In genomic region chr4:122100508-122100907, GRCh38 we compare ENCODE assay signal across 28 cellular contexts. TPM values are rescaled to one million over a fixed set of nuclear protein-coding genes. Genes with fewer than 3 reads are reported as not detected.
DNase-seq lines count a peak whose midpoint lies in the region; ATAC-seq and TF ChIP-seq lines count a peak whose summit lies in the region.
"Had no signal": no experiment of that assay in that cellular context is flagged by ENCODE, and none has a peak within 500 bp of the region (broad histone marks: within the 10 kb centered on the region; RNA-seq: fewer than 3 reads in every experiment).

No MANE protein-coding gene starts in this region.

- 5% methylated on average over 2 of the region's 2 CpGs for WGBS in SK-N-SH (ENCODE audit: low lambda C conversion rate)

- DNase-seq in A673 (ENCODE audit: low spot score) (peak; percentile 90), astrocyte of the hippocampus (ENCODE audit: low read depth, low spot score) (peak; percentile 46), iPS-NIHi11 (ENCODE audit: low spot score) (peak; percentile 50), SK-N-SH (no peak), dermis blood vessel endothelial cell (no peak)
- DNase-seq in stimulated activated CD4-positive, alpha-beta T cell treated with anti-CD3 and anti-CD28 coated beads, Interleukin-4, amount 100 ng/mL, for 24 hours, result no peak
- DNase-seq: activated CD4-positive, alpha-beta memory T cell treated with anti-CD3 and anti-CD28 coated beads, Interleukin-2, amount 10 ng/mL, durations not matched to agents 7 days and 5 days; activated CD8-positive, alpha-beta memory T cell treated with anti-CD3 and anti-CD28 coated beads, Interleukin-2, amount 50 U/mL, for 4 hours; activated naive CD4-positive, alpha-beta T cell treated with Interleukin-2 at 50 U/mL for 16 hours; brain microvascular endothelial cell; Calu3; DMS79; gastrocnemius medialis; GF-D8; Karpas-422; left colon; NCI-H1417 treated with DMSO at 0.1 percent for 48 hours; NCI-H2081; OCI-M1; right lobe of liver; stimulated activated CD4-positive, alpha-beta T cell treated with anti-CD3 and anti-CD28 coated beads, Interleukin-12 subunit alpha, Interleukin-12 subunit beta, amount 100 ng/mL, for 4 hours; stimulated activated CD4-positive, alpha-beta T cell treated with anti-CD3 and anti-CD28 coated beads, Interleukin-4, amount 100 ng/mL, for 1 hour; tibial artery had no signal

- no peaks in the 10 kb centered on the region for H3K79me2 ChIP-seq in SK-N-SH (ENCODE audit: insufficient read depth)

- BruUV-seq in A673 (replicated peaks; lab: Mats Ljungman, UMichigan), result no TSS peak

- H3K9me2 ChIP-seq in SK-N-SH, result no peaks in the 10 kb centered on the region

- no peak overlapping the region for H3K4me3 ChIP-seq in A673 (ENCODE audit: low read depth, low read length, poor library complexity, severe bottlenecking)
- H3K4me3 ChIP-seq in HUES6 (ENCODE audit: low read depth, low read length), result 0 out of 2 replicates have a peak overlapping the region, but pooled peaks have one; percentile 0
- no peak overlapping the region for H3K4me3 ChIP-seq in SK-N-SH (ENCODE audit: low read depth in 2 of 2, low read length in 1 of 2)
- H3K4me3 ChIP-seq: gastrocnemius medialis, right lobe of liver, tibial artery, vagina had no signal

- ATAC-seq in GM18868 (IDR thresholded peaks at IDR 0.05; ENCODE audit: unreplicated experiment), result no peak
- ATAC-seq: gastrocnemius medialis, left colon, right lobe of liver had no signal

- H3K4me2 ChIP-seq in SK-N-SH, result no peak overlapping the region

- H3K36me3 ChIP-seq in A673 (ENCODE audit: insufficient read depth, low read length, poor library complexity, severe bottlenecking), result no peaks in the 10 kb centered on the region
- H3K36me3 ChIP-seq in HUES6 (ENCODE audit: control insufficient read depth, insufficient read depth, low read length), result no peaks in the 10 kb centered on the region
- H3K36me3 ChIP-seq in SK-N-SH (replicated peaks in 1 of 2; ENCODE audit: control insufficient read depth in 1 of 2, insufficient read depth in 2 of 2, low read length in 1 of 2), result no peaks in the 10 kb centered on the region
- H3K36me3 ChIP-seq: brain microvascular endothelial cell, gastrocnemius medialis, neutrophil, right lobe of liver, tibial artery, vagina had no signal

- H4K20me1 ChIP-seq in SK-N-SH (ENCODE audit: insufficient read depth), result no peaks in the 10 kb centered on the region

- CTCF ChIA-PET in A673 (lab: Charles Lee), result no interaction called here
- CTCF ChIA-PET in SK-N-SH (lab: Yijun Ruan, JAX), result interaction anchor here (0.6 kb wide), 1 partner anchor 199 kb away, joined by 3 read pairs; no protein-coding TSS in a partner anchor

- H3K9me3 ChIP-seq in A673 (ENCODE audit: low read depth, low read length, poor library complexity, severe bottlenecking) (no peaks in the 10 kb centered on the region), HUES6 (ENCODE audit: control insufficient read depth, insufficient read depth, low read depth, low read length) (no peaks in the 10 kb centered on the region), SK-N-SH (no peaks in the 10 kb centered on the region)
- H3K9me3 ChIP-seq: gastrocnemius medialis, neutrophil, right lobe of liver, tibial artery, vagina had no signal

- no peaks in the 10 kb centered on the region for H3K27me3 ChIP-seq in A673 (replicated peaks; ENCODE audit: insufficient read depth, low read depth, low read length, poor library complexity)
- H3K27me3 ChIP-seq in HUES6 (ENCODE audit: control insufficient read depth, insufficient read depth, low read length), result no peaks in the 10 kb centered on the region
- peaks cover 4% of the 10 kb centered on the region; the same call in 1 of the 2 replicates for H3K27me3 ChIP-seq in SK-N-SH (ENCODE audit: insufficient read depth)
- H3K27me3 ChIP-seq: brain microvascular endothelial cell, gastrocnemius medialis, neutrophil, right lobe of liver, tibial artery, vagina had no signal

- no peak for TF ChIP-seq CTCF in A673 (conservative IDR thresholded peaks at IDR 0.05; ENCODE audit: low read depth, low read length)
- TF ChIP-seq CTCF in SK-N-SH (IDR thresholded peaks at IDR 0.05), result no peak

- H3K9ac ChIP-seq in HUES6 (ENCODE audit: low read length) (no peak overlapping the region), SK-N-SH (no peak overlapping the region)

- intact Hi-C loops in A673 (cut with micrococcal nuclease; ENCODE audit: unreplicated experiment), result no loop called here

- POLR2A ChIA-PET in A673 (lab: Charles Lee; ENCODE audit: low non-redundant PET) (interaction anchor here (0.5 kb wide), 1 partner anchor 1179 kb away, joined by 3 read pairs; no protein-coding TSS in a partner anchor), SK-N-SH (lab: Yijun Ruan, JAX) (no interaction called here)

- peaks cover 18% of the 10 kb centered on the region for H3K4me1 ChIP-seq in A673 (ENCODE audit: insufficient read depth, low read length, poor library complexity, severe bottlenecking)
- H3K4me1 ChIP-seq in HUES6 (ENCODE audit: control insufficient read depth, insufficient read depth, low read length), result peaks cover 18% of the 10 kb centered on the region
- no peaks in the 10 kb centered on the region; a peak in 1 of 4 replicates for H3K4me1 ChIP-seq in SK-N-SH (ENCODE audit: control insufficient read depth in 1 of 2, insufficient read depth in 2 of 2, low read depth in 1 of 2, low read length in 1 of 2)
- H3K4me1 ChIP-seq: gastrocnemius medialis, right lobe of liver, tibial artery, vagina had no signal

- TF ChIP-seq EP300 in SK-N-SH (IDR thresholded peaks at IDR 0.05; ENCODE audit: borderline replicate concordance in 1 of 2, low read depth in 1 of 2, low read length in 1 of 2), result no peak

- H3F3A ChIP-seq in SK-N-SH (replicated peaks; ENCODE audit: insufficient read depth), result no peaks in the 10 kb centered on the region

- H2AFZ ChIP-seq in SK-N-SH (ENCODE audit: low read depth), result no peak overlapping the region

- TF ChIP-seq RAD21 in SK-N-SH (IDR thresholded peaks at IDR 0.05; ENCODE audit: low read length), result no peak

- H3K27ac ChIP-seq in A673 (ENCODE audit: low read depth, low read length, poor library complexity, severe bottlenecking), result no peak overlapping the region
- no peak overlapping the region for H3K27ac ChIP-seq in HUES6 (ENCODE audit: low read depth, low read length)
- no peak overlapping the region for H3K27ac ChIP-seq in SK-N-SH (ENCODE audit: low read depth in 2 of 2, low read length in 1 of 2)
- H3K27ac ChIP-seq: brain microvascular endothelial cell, gastrocnemius medialis, neutrophil, right lobe of liver, RWPE1, tibial artery, vagina had no signal

TF ChIP-seq in SK-N-SH, 30 proteins besides CTCF, POLR2A, EP300 and RAD21:
- TF ChIP-seq MEF2A (IDR thresholded peaks at IDR 0.05; ENCODE audit: borderline replicate concordance, low read depth), result no peak
- no peak for TF ChIP-seq GATA2 (CRISPR knock-in tag; IDR thresholded peaks at IDR 0.05)
- no peak for TF ChIP-seq FOSL2 (IDR thresholded peaks at IDR 0.05; ENCODE audit: borderline replicate concordance, low read depth)
- TF ChIP-seq EZH2phosphoT487 (IDR thresholded peaks at IDR 0.05; ENCODE audit: borderline replicate concordance, low read depth), result no peak
- TF ChIP-seq POLR2AphosphoS5 (IDR thresholded peaks at IDR 0.05; ENCODE audit: low read depth, low read length), result no peak
- TF ChIP-seq SIN3A (IDR thresholded peaks at IDR 0.05; ENCODE audit: borderline replicate concordance, low read depth, low read length), result no peak
- TF ChIP-seq SMC3 (IDR thresholded peaks at IDR 0.05; ENCODE audit: low read depth, low read length), result no peak
- TF ChIP-seq, protein P1, sequence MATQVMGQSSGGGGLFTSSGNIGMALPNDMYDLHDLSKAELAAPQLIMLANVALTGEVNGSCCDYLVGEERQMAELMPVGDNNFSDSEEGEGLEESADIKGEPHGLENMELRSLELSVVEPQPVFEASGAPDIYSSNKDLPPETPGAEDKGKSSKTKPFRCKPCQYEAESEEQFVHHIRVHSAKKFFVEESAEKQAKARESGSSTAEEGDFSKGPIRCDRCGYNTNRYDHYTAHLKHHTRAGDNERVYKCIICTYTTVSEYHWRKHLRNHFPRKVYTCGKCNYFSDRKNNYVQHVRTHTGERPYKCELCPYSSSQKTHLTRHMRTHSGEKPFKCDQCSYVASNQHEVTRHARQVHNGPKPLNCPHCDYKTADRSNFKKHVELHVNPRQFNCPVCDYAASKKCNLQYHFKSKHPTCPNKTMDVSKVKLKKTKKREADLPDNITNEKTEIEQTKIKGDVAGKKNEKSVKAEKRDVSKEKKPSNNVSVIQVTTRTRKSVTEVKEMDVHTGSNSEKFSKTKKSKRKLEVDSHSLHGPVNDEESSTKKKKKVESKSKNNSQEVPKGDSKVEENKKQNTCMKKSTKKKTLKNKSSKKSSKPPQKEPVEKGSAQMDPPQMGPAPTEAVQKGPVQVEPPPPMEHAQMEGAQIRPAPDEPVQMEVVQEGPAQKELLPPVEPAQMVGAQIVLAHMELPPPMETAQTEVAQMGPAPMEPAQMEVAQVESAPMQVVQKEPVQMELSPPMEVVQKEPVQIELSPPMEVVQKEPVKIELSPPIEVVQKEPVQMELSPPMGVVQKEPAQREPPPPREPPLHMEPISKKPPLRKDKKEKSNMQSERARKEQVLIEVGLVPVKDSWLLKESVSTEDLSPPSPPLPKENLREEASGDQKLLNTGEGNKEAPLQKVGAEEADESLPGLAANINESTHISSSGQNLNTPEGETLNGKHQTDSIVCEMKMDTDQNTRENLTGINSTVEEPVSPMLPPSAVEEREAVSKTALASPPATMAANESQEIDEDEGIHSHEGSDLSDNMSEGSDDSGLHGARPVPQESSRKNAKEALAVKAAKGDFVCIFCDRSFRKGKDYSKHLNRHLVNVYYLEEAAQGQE (IDR thresholded peaks at IDR 0.05; ENCODE audit: low read depth, low read length), result no peak
- TF ChIP-seq RFX5 (IDR thresholded peaks at IDR 0.05; ENCODE audit: low read length), result no peak
- TF ChIP-seq TCF12 (IDR thresholded peaks at IDR 0.05), result no peak
- TF ChIP-seq USF2 (IDR thresholded peaks at IDR 0.05; ENCODE audit: borderline replicate concordance, low read depth, low read length), result no peak

RNA-seq across cellular contexts. Expression of gene BLTP1, which starts 51.6 kb away (rescaled TPM):
- total RNA-seq in A673 (2021) (23.9 and 26.6 TPM in 2 replicates), dermis blood vessel endothelial cell (91.6 and 97.4 TPM in 2 replicates)
- polyA plus RNA-seq in SK-N-SH (2012; rRNA removed), result 13.1 and 19.9 TPM in 2 replicates
- polyA plus RNA-seq in SK-N-SH (2012; cell fraction: cytosol; rRNA removed), result 16.5 and 17.8 TPM in 2 replicates
- 15.6 and 42.4 TPM in 2 replicates for polyA plus RNA-seq in SK-N-SH (2012; cell fraction: nucleus; rRNA removed)

Comparison
In these comparisons a context has a peak if more than half of its experiments do, and no peak if none do; other contexts are left out.
1. DNase-seq: peak in A673 (single experiment), astrocyte of the hippocampus (single experiment) and iPS-NIHi11 (single experiment); none in stimulated activated CD4-positive, alpha-beta T cell treated with anti-CD3 and anti-CD28 coated beads, Interleukin-4, amount 100 ng/mL, for 24 hours (single experiment), SK-N-SH (single experiment) and dermis blood vessel endothelial cell (single experiment).